Comparison of ENCODE assay signal across 10 cellular contexts in genomic region chr11:11010624-11011127, GRCh38.
DNase-seq lines count a peak whose midpoint lies in the region; ATAC-seq, FAIRE-seq and TF ChIP-seq lines count a peak whose summit lies in the region.
"Had no signal": no experiment of that assay in that cellular context is flagged by ENCODE, and none has a peak within 500 bp of the region (broad histone marks: within the 10 kb centered on the region; RNA-seq: fewer than 3 reads in every experiment).

No MANE protein-coding gene starts in this region.

- no peaks in the 10 kb centered on the region for H3K9me2 ChIP-seq in OCI-LY7 (ENCODE audit: insufficient read depth, low read length)

- 31% methylated on average over 7 of the region's 8 CpGs for WGBS in A549 (ENCODE audit: missing lambda C conversion rate)

- H3K79me2 ChIP-seq in OCI-LY7 (ENCODE audit: insufficient read depth, low read depth, low read length), result no peaks in the 10 kb centered on the region

- CTCF ChIA-PET in A549 (lab: Yijun Ruan, JAX) (interaction anchor here (1.2 to 6.5 kb wide), 8 partner anchors 10 to 777 kb away, joined by 4 to 47 read pairs (median 7); no protein-coding TSS in a partner anchor), OCI-LY7 (lab: Charles Lee; ENCODE audit: unreplicated experiment) (interaction anchor here (1.2 kb wide), 1 partner anchor 77 kb away, joined by 4 read pairs; no protein-coding TSS in a partner anchor)

- peak overlapping the region; percentile 44; the same call in 1 of the 2 replicates for H3K4me3 Mint-ChIP-seq in HFFc6
- H3K4me3 Mint-ChIP-seq: CD8-positive, alpha-beta memory T cell had no signal

- H3K9me3 ChIP-seq in A549, result no peaks in the 10 kb centered on the region
- H3K9me3 ChIP-seq in OCI-LY7 (ENCODE audit: low read length), result no peaks in the 10 kb centered on the region

- DNase-seq in A549 (ENCODE audit: low read depth in 1 of 2, low spot score in 1 of 2), result peak; percentile 40 to 55
- no peak for DNase-seq in HFFc6
- peak; percentile 24 for DNase-seq in brain microvascular endothelial cell
- DNase-seq in kidney tubule cell (ENCODE audit: low spot score), result peak; percentile 63
- no peak for DNase-seq in epidermal melanocyte (ENCODE audit: insufficient read length, low spot score)
- DNase-seq in OCI-LY7 (ENCODE audit: low spot score), result no peak
- DNase-seq in Kasumi-1 (lab: John Stamatoyannopoulos, UW), result no peak
- DNase-seq: stimulated activated CD4-positive, alpha-beta T cell treated with anti-CD3 and anti-CD28 coated beads, Interleukin-15, amount 100 ng/mL, for 24 hours had no signal

- H3K27ac Mint-ChIP-seq in HFFc6, result no peak overlapping the region
- H3K27ac Mint-ChIP-seq: CD8-positive, alpha-beta memory T cell had no signal

- TF ChIP-seq CTCF in A549 (IDR thresholded peaks at IDR 0.05) (peak; percentile 36), HFFc6 (IDR thresholded peaks at IDR 0.05) (peak; percentile 50), brain microvascular endothelial cell (IDR thresholded peaks at IDR 0.05; ENCODE audit: low read depth, low read length, missing control alignments) (peak; percentile 66), OCI-LY7 (conservative IDR thresholded peaks at IDR 0.05; ENCODE audit: low read length) (no peak)

- H3K27me3 ChIP-seq in brain microvascular endothelial cell (replicated peaks), result no peaks in the 10 kb centered on the region

- in situ Hi-C loops in brain microvascular endothelial cell (cut with HindIII; ENCODE audit: low pct_ligation_motif_present, low sequenced_read_pairs), result loop anchor here (25.0 kb wide), 1 partner anchor 173 kb away; no protein-coding TSS in a partner anchor

- TF ChIP-seq EP300 in A549 (IDR thresholded peaks at IDR 0.05), result no peak

- POLR2A ChIA-PET in A549 (lab: Yijun Ruan, JAX), result interaction anchor here (1.0 to 1.5 kb wide), 3 partner anchors 18 to 79 kb away, joined by 3 to 10 read pairs (median 5); no protein-coding TSS in a partner anchor
- POLR2A ChIA-PET in OCI-LY7 (lab: Charles Lee), result no interaction called here

- no peak overlapping the region for H3K4me3 ChIP-seq in A549
- H3K4me3 ChIP-seq in brain microvascular endothelial cell (ENCODE audit: low read depth, low read length), result no peak overlapping the region
- H3K4me3 ChIP-seq in OCI-LY7 (ENCODE audit: low read depth, low read length, poor library complexity, severe bottlenecking), result no peak overlapping the region

- peaks cover 9% of the 10 kb centered on the region for H3K4me1 Mint-ChIP-seq in HFFc6 (ENCODE audit: low read depth)
- H3K4me1 Mint-ChIP-seq: CD8-positive, alpha-beta memory T cell had no signal

- ATAC-seq in A549, result peak; percentile 92 to 98
- no peak for ATAC-seq in GM21381 (IDR thresholded peaks at IDR 0.05; ENCODE audit: unreplicated experiment)

- BruUV-seq in OCI-LY7 (replicated peaks; lab: Mats Ljungman, UMichigan), result no TSS peak

- H3K36me3 ChIP-seq in brain microvascular endothelial cell (replicated peaks), result no peaks in the 10 kb centered on the region
- no peaks in the 10 kb centered on the region for H3K36me3 ChIP-seq in OCI-LY7 (ENCODE audit: insufficient read depth, low read length)

- peaks cover 3% of the 10 kb centered on the region for H3K9me3 Mint-ChIP-seq in HFFc6
- H3K9me3 Mint-ChIP-seq: CD8-positive, alpha-beta memory T cell had no signal

- no peak for TF ChIP-seq POLR2A in A549 (IDR thresholded peaks at IDR 0.05; ENCODE audit: low read length)

- H3K36me3 Mint-ChIP-seq in HFFc6 (ENCODE audit: low read depth), result 0 out of 2 replicates have a peak, but pooled peaks cover under 1% of the 10 kb centered on the region

- intact Hi-C loops in OCI-LY7 (cut with micrococcal nuclease; ENCODE audit: unreplicated experiment), result no loop called here

- peaks cover 32% of the 10 kb centered on the region for H3K27me3 Mint-ChIP-seq in HFFc6 (ENCODE audit: insufficient read depth)

- TF ChIP-seq RAD21 in A549 (conservative IDR thresholded peaks at IDR 0.05 in 1 of 2, IDR thresholded peaks at IDR 0.05 in 1 of 2), result peak; percentile 49 to 58; a peak in 3 of 5 replicates

- H3K27ac ChIP-seq in A549 (peak overlapping the region in 1 of 2 experiments; percentile 47; a peak in 1 of 6 replicates), brain microvascular endothelial cell (no peak overlapping the region), OCI-LY7 (ENCODE audit: low read depth, low read length, poor library complexity, severe bottlenecking) (no peak overlapping the region)

- peaks cover 13% of the 10 kb centered on the region; the same call in 2 of the 3 replicates for H3K4me1 ChIP-seq in A549
- no peaks in the 10 kb centered on the region for H3K4me1 ChIP-seq in OCI-LY7 (ENCODE audit: insufficient read depth, low read length, poor library complexity, severe bottlenecking)

- no peak for FAIRE-seq in A549 (lab: Jason Lieb, UNC)

- no peak overlapping the region for H2AFZ ChIP-seq in OCI-LY7 (ENCODE audit: low read length)

- no peaks in the 10 kb centered on the region for H4K20me1 ChIP-seq in OCI-LY7 (ENCODE audit: insufficient read depth, low read length)

- H3K4me2 ChIP-seq in A549 (peak overlapping the region; percentile 58), OCI-LY7 (ENCODE audit: low read length) (no peak overlapping the region)

TF ChIP-seq in A549, 52 proteins besides CTCF, POLR2A, EP300 and RAD21:
- TF ChIP-seq CHD2 (IDR thresholded peaks at IDR 0.05; ENCODE audit: low read length, partially characterized antibody) (no peak), GATA3 (IDR thresholded peaks at IDR 0.05; ENCODE audit: borderline replicate concordance) (no peak), MYC (IDR thresholded peaks at IDR 0.05; ENCODE audit: borderline replicate concordance, low read length) (no peak), EHMT2 (IDR thresholded peaks at IDR 0.05; ENCODE audit: low read depth) (no peak), ATOH8 (CRISPR knock-in tag; IDR thresholded peaks at IDR 0.05; ENCODE audit: low read depth) (no peak), NR3C1 (IDR thresholded peaks at IDR 0.05) (no peak), MAFK (IDR thresholded peaks at IDR 0.05; ENCODE audit: partially characterized antibody) (peak; percentile 81), RNF2 (IDR thresholded peaks at IDR 0.05; ENCODE audit: borderline replicate concordance, low read depth) (no peak), SREBF2 (IDR thresholded peaks at IDR 0.05) (no peak), FOSB (CRISPR knock-in tag; IDR thresholded peaks at IDR 0.05) (no peak), RCOR1 (IDR thresholded peaks at IDR 0.05; ENCODE audit: low read depth, low read length) (no peak), SMC3 (IDR thresholded peaks at IDR 0.05) (peak; percentile 62; the same call in 2 of the 3 replicates), BCL3 (IDR thresholded peaks at IDR 0.05) (no peak), FOSL2 (IDR thresholded peaks at IDR 0.05) (no peak), FOSL2 (CRISPR knock-in tag; IDR thresholded peaks at IDR 0.05) (peak; percentile 20; the same call in 1 of the 2 replicates), RARB (CRISPR knock-in tag; IDR thresholded peaks at IDR 0.05) (no peak), CHD4 (IDR thresholded peaks at IDR 0.05; ENCODE audit: borderline replicate concordance) (no peak), FOXS1 (CRISPR knock-in tag; IDR thresholded peaks at IDR 0.05) (no peak), BHLHE40 (IDR thresholded peaks at IDR 0.05; ENCODE audit: low read depth, low read length) (no peak), POLR2AphosphoS2 (conservative IDR thresholded peaks at IDR 0.05; ENCODE audit: low read length) (no peak), TFCP2L1 (CRISPR knock-in tag; IDR thresholded peaks at IDR 0.05) (no peak), PHF8 (IDR thresholded peaks at IDR 0.05; ENCODE audit: borderline replicate concordance, low read depth) (no peak), HES2 (IDR thresholded peaks at IDR 0.05) (no peak)

Comparison
In these comparisons a context has a peak if more than half of its experiments do, and no peak if none do; other contexts are left out.
1. DNase-seq: peak in A549 (2 of 2), brain microvascular endothelial cell (single experiment) and kidney tubule cell (single experiment); none in HFFc6 (single experiment), epidermal melanocyte (single experiment), OCI-LY7 (single experiment) and Kasumi-1 (0 of 2).